ENCODE assay signal across 1 cellular context in the genomic region with DNA sequence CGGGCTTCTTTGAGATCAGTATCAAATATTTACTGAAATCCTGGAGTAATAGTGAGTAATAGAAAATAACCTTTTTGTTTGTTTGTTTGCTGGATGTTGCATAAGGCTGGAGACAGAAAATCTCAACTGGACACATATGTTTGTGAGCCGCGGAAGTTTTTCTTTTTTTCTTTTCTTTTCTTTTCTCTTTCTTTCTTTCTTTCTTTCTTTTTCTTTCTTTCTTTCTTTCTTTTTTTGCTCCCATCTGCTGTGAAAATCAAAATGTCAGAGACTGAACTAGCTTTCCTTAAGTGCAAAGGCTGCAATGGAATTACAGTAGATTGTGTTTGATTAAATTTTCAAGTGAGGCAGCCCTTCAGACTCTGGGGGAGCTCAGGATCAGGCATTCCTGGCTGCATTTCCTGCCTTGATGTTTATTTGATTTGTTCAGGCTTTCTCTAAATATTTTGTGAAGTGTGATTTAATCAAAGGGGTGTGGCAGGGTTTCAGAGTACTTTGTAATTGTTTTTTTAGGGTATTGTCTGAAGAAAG.
TF ChIP-seq lines count a peak whose summit lies in the region.

No MANE protein-coding gene starts in this region.

TF ChIP-seq in H1, 55 proteins besides CTCF, POLR2A, EP300 and RAD21:
- TF ChIP-seq TCF12 (IDR thresholded peaks at IDR 0.05; ENCODE audit: low read depth, low read length) (no peak), HDAC6 (IDR thresholded peaks at IDR 0.05; ENCODE audit: low read depth, low read length) (no peak), KDM1A (IDR thresholded peaks at IDR 0.05; ENCODE audit: borderline replicate concordance, low read length) (no peak), RFX5 (IDR thresholded peaks at IDR 0.05; ENCODE audit: borderline replicate concordance, low read depth, low read length) (no peak), GTF2F1 (IDR thresholded peaks at IDR 0.05; ENCODE audit: borderline replicate concordance, low read depth, low read length) (no peak), ATF3 (IDR thresholded peaks at IDR 0.05; ENCODE audit: insufficient read depth, low read depth, low read length) (no peak), CTBP2 (IDR thresholded peaks at IDR 0.05; ENCODE audit: borderline replicate concordance, insufficient read depth, insufficient read length, low read length) (no peak), RNF2 (IDR thresholded peaks at IDR 0.05; ENCODE audit: borderline replicate concordance, low read depth, low read length, missing control alignments, poor library complexity, severe bottlenecking) (no peak), SP4 (IDR thresholded peaks at IDR 0.05; ENCODE audit: low read length) (no peak), HDAC2 (IDR thresholded peaks at IDR 0.05; ENCODE audit: borderline replicate concordance in 1 of 2, low read depth in 2 of 2, low read length in 2 of 2) (no peak), TEAD4 (IDR thresholded peaks at IDR 0.05; ENCODE audit: low read depth, low read length) (no peak), SIX5 (IDR thresholded peaks at IDR 0.05; ENCODE audit: low read depth, low read length) (no peak), TAF1 (IDR thresholded peaks at IDR 0.05; ENCODE audit: low read depth, low read length) (no peak), POU5F1 (IDR thresholded peaks at IDR 0.05; ENCODE audit: low read depth, low read length) (no peak), NANOG (IDR thresholded peaks at IDR 0.05; ENCODE audit: insufficient read depth, low read depth, low read length, poor library complexity, severe bottlenecking) (no peak), KDM4A (IDR thresholded peaks at IDR 0.05; ENCODE audit: low read depth, low read length, severe bottlenecking) (no peak)
